ENCODE assay signal across 22 cellular contexts in genomic region chr1:231188768-231189167, GRCh38. TPM values are rescaled to one million over a fixed set of nuclear protein-coding genes. Genes with fewer than 3 reads are reported as not detected.
"Had no signal": no experiment of that assay in that cellular context is flagged by ENCODE, and none has a peak within 500 bp of the region (broad histone marks: within the 10 kb centered on the region; RNA-seq: fewer than 3 reads in every experiment).

No MANE protein-coding gene starts in this region.

- H3K4me3 ChIP-seq: colonic mucosa, esophagus squamous epithelium, gastrocnemius medialis, heart right ventricle, left lung, lower lobe of right lung had no signal

- FAIRE-seq: endometrium, islet of Langerhans, keratinocyte had no signal

- H3K4me1 ChIP-seq: colonic mucosa had no signal

- DNase-seq: colonic mucosa; cortex of kidney; effector CD8-positive, alpha-beta T cell; effector memory CD8-positive, alpha-beta T cell; erythroblast; esophagus squamous epithelium; foreskin fibroblast; foreskin melanocyte; gastrocnemius medialis; glutamatergic neuron; heart right ventricle; left cardiac atrium; left lung; left ventricle myocardium superior; lower lobe of right lung had no signal

- H3K27me3 ChIP-seq: colonic mucosa had no signal

- H3K9me3 ChIP-seq: colonic mucosa, gastrocnemius medialis, lower lobe of right lung had no signal

- H3K27ac ChIP-seq: colonic mucosa, epithelial cell of prostate, esophagus squamous epithelium, gastrocnemius medialis, heart right ventricle, left lung, lower lobe of right lung had no signal

- H3K36me3 ChIP-seq: colonic mucosa, esophagus squamous epithelium, gastrocnemius medialis, heart right ventricle, left lung, lower lobe of right lung had no signal

RNA-seq across cellular contexts. Expression of gene TRIM67, which starts 26.9 kb away (rescaled TPM):
- total RNA-seq: dermis microvascular lymphatic vessel endothelial cell, esophagus mucosa, esophagus squamous epithelium, gastrocnemius medialis, left ventricle myocardium superior, lower lobe of right lung, lung microvascular endothelial cell had no signal
- polyA plus RNA-seq: heart right ventricle, keratinocyte had no signal
